ENCODE assay signal across 18 cellular contexts in genomic region chr6:43983632-43984031, GRCh38.
A peak's percentile ranks its signal among the peaks of the same experiment; 100 is the strongest.
DNase-seq lines count a peak whose midpoint lies in the region; ATAC-seq and TF ChIP-seq lines count a peak whose summit lies in the region.
"Had no signal": no experiment of that assay in that cellular context is flagged by ENCODE, and none has a peak within 500 bp of the region (broad histone marks: within the 10 kb centered on the region; RNA-seq: fewer than 3 reads in every experiment).

No MANE protein-coding gene starts in this region.

- H3K4me3 Mint-ChIP-seq in activated T-cell treated with anti-CD3 and anti-CD28 coated beads, Interleukin-2, amount 50 U/mL, for 72 hours, result no peak overlapping the region
- H3K4me3 Mint-ChIP-seq in progenitor cell of endocrine pancreas (ENCODE audit: low read depth), result peak overlapping the region; percentile 38
- H3K4me3 Mint-ChIP-seq: naive B cell, WTC11 had no signal

- H3K9me3 ChIP-seq in osteoblast (ENCODE audit: low read depth, low read length) (no peaks in the 10 kb centered on the region), thyroid gland (no peaks in the 10 kb centered on the region)
- H3K9me3 ChIP-seq: prostate gland, upper lobe of left lung had no signal

- no peak for TF ChIP-seq CTCF in progenitor cell of endocrine pancreas (IDR thresholded peaks at IDR 0.05; ENCODE audit: unreplicated experiment)
- TF ChIP-seq CTCF in osteoblast (IDR thresholded peaks at IDR 0.05; ENCODE audit: extremely low read depth, low read depth, low read length), result no peak
- TF ChIP-seq CTCF in thyroid gland (IDR thresholded peaks at IDR 0.05), result no peak

- H3K27ac Mint-ChIP-seq in activated T-cell treated with anti-CD3 and anti-CD28 coated beads, Interleukin-2, amount 50 U/mL, for 72 hours, result no peak overlapping the region
- no peak overlapping the region for H3K27ac Mint-ChIP-seq in progenitor cell of endocrine pancreas
- H3K27ac Mint-ChIP-seq: naive B cell, WTC11 had no signal

- no peak for ATAC-seq in activated T-cell treated with anti-CD3 and anti-CD28 coated beads, Interleukin-2, amount 50 U/mL, for 72 hours (replicated peaks in 1 of 2)
- no peak for ATAC-seq in GM21515 (IDR thresholded peaks at IDR 0.05; ENCODE audit: unreplicated experiment)
- ATAC-seq: stimulated activated naive CD8-positive, alpha-beta T cell treated with anti-CD3 and anti-CD28 coated beads, Interleukin-15, Interleukin-2, amounts not matched to agents 100 U/mL and 50 U/mL, for 24 hours; WTC11 had no signal

- H3K36me3 Mint-ChIP-seq in activated T-cell treated with anti-CD3 and anti-CD28 coated beads, Interleukin-2, amount 50 U/mL, for 72 hours (ENCODE audit: insufficient read depth in 2 of 2), result no peaks in the 10 kb centered on the region
- no peaks in the 10 kb centered on the region for H3K36me3 Mint-ChIP-seq in progenitor cell of endocrine pancreas (ENCODE audit: insufficient read depth)
- H3K36me3 Mint-ChIP-seq: naive B cell, WTC11 had no signal

- H3K9me3 Mint-ChIP-seq in activated T-cell treated with anti-CD3 and anti-CD28 coated beads, Interleukin-2, amount 50 U/mL, for 72 hours, result no peaks in the 10 kb centered on the region
- no peaks in the 10 kb centered on the region for H3K9me3 Mint-ChIP-seq in progenitor cell of endocrine pancreas (ENCODE audit: low read depth)
- H3K9me3 Mint-ChIP-seq: naive B cell, WTC11 had no signal

- H3K4me1 Mint-ChIP-seq in activated T-cell treated with anti-CD3 and anti-CD28 coated beads, Interleukin-2, amount 50 U/mL, for 72 hours (ENCODE audit: low read depth), result no peaks in the 10 kb centered on the region
- peaks cover 30% of the 10 kb centered on the region for H3K4me1 Mint-ChIP-seq in progenitor cell of endocrine pancreas (ENCODE audit: low read depth)
- H3K4me1 Mint-ChIP-seq: naive B cell had no signal

- peak; percentile 11 for DNase-seq in activated T-cell treated with anti-CD3 and anti-CD28 coated beads, Interleukin-2, amount 50 U/mL, for 1 hour
- DNase-seq in activated T-cell treated with anti-CD3 and anti-CD28 coated beads, Interleukin-2, amount 50 U/mL, for 72 hours, result no peak
- peak; percentile 97 for DNase-seq in NCI-H146 treated with DMSO at 0.1 percent for 48 hours (lab: John Stamatoyannopoulos, UW; ENCODE audit: unreplicated experiment)
- peak; percentile 33 for DNase-seq in NCI-H774 (lab: John Stamatoyannopoulos, UW)
- DNase-seq in progenitor cell of endocrine pancreas (ENCODE audit: low spot score, unreplicated experiment), result no peak
- no peak for DNase-seq in osteoblast (ENCODE audit: insufficient read length, low spot score, missing footprints)
- DNase-seq in thyroid gland, result no peak
- DNase-seq: activated gamma-delta T cell treated with Interleukin-2 at 50 U/mL for 16 hours; C1 segment of cervical spinal cord; foreskin fibroblast; naive B cell; NK-92 treated with Interleukin-12 subunit alpha and Interleukin-12 subunit beta, amount 100 ng/mL, for 24 hours; stimulated activated naive CD8-positive, alpha-beta T cell treated with anti-CD3 and anti-CD28 coated beads, Interleukin-15, Interleukin-2, amounts not matched to agents 100 U/mL and 50 U/mL, for 24 hours; upper lobe of left lung had no signal

- 76 to 81% methylated on average over 7 of the region's 7 CpGs for WGBS in thyroid gland, 2 donors

- no peaks in the 10 kb centered on the region for H3K27me3 ChIP-seq in osteoblast (ENCODE audit: insufficient read depth, low read length)
- H3K27me3 ChIP-seq in thyroid gland, result no peaks in the 10 kb centered on the region
- H3K27me3 ChIP-seq: upper lobe of left lung had no signal

- H3K4me1 ChIP-seq in osteoblast (ENCODE audit: insufficient read depth, low read length), result peaks cover under 1% of the 10 kb centered on the region
- H3K4me1 ChIP-seq in thyroid gland, result peaks cover 9 to 12% of the 10 kb centered on the region in 2 donors
- H3K4me1 ChIP-seq: prostate gland had no signal

- H3K27ac ChIP-seq in osteoblast (ENCODE audit: low read depth, low read length) (no peak overlapping the region), thyroid gland (no peak overlapping the region)
- H3K27ac ChIP-seq: KMS-11, prostate gland, upper lobe of left lung had no signal

- no peak overlapping the region for H3K4me2 ChIP-seq in osteoblast (ENCODE audit: insufficient read depth, low read length)
- H3K4me2 ChIP-seq: KMS-11 had no signal

- intact Hi-C loops in thyroid gland (cut with DNase I), result no loop called here

- H4K20me1 ChIP-seq in osteoblast (ENCODE audit: insufficient read depth, low read length), result no peaks in the 10 kb centered on the region

- no peaks in the 10 kb centered on the region for H3K79me2 ChIP-seq in osteoblast (ENCODE audit: insufficient read depth, low read length)

- H3K4me3 ChIP-seq in osteoblast (ENCODE audit: insufficient read depth, low read length) (no peak overlapping the region), thyroid gland (replicated peaks in 1 of 3) (no peak overlapping the region)
- H3K4me3 ChIP-seq: prostate gland, upper lobe of left lung had no signal

- no peak for TF ChIP-seq POLR2A in thyroid gland (IDR thresholded peaks at IDR 0.05)

- no peak overlapping the region for H2AFZ ChIP-seq in osteoblast (ENCODE audit: low read length)

- peaks cover 7% of the 10 kb centered on the region for H3K27me3 Mint-ChIP-seq in activated T-cell treated with anti-CD3 and anti-CD28 coated beads, Interleukin-2, amount 50 U/mL, for 72 hours (ENCODE audit: low read depth)
- H3K27me3 Mint-ChIP-seq in progenitor cell of endocrine pancreas, result peaks cover 61% of the 10 kb centered on the region

- H3K36me3 ChIP-seq in osteoblast (ENCODE audit: insufficient read depth, low read length) (no peaks in the 10 kb centered on the region), thyroid gland (no peaks in the 10 kb centered on the region)
- H3K36me3 ChIP-seq: prostate gland, upper lobe of left lung had no signal

Comparison
In these comparisons a context has a peak if more than half of its experiments do, and no peak if none do; other contexts are left out.
1. DNase-seq: peak in activated T-cell treated with anti-CD3 and anti-CD28 coated beads, Interleukin-2, amount 50 U/mL, for 1 hour (single experiment), NCI-H146 treated with DMSO at 0.1 percent for 48 hours (single experiment) and NCI-H774 (single experiment); none in activated T-cell treated with anti-CD3 and anti-CD28 coated beads, Interleukin-2, amount 50 U/mL, for 72 hours (0 of 2), progenitor cell of endocrine pancreas (single experiment), osteoblast (single experiment) and thyroid gland (0 of 2).